ENCODE assay signal across 17 cellular contexts in the genomic region with DNA sequence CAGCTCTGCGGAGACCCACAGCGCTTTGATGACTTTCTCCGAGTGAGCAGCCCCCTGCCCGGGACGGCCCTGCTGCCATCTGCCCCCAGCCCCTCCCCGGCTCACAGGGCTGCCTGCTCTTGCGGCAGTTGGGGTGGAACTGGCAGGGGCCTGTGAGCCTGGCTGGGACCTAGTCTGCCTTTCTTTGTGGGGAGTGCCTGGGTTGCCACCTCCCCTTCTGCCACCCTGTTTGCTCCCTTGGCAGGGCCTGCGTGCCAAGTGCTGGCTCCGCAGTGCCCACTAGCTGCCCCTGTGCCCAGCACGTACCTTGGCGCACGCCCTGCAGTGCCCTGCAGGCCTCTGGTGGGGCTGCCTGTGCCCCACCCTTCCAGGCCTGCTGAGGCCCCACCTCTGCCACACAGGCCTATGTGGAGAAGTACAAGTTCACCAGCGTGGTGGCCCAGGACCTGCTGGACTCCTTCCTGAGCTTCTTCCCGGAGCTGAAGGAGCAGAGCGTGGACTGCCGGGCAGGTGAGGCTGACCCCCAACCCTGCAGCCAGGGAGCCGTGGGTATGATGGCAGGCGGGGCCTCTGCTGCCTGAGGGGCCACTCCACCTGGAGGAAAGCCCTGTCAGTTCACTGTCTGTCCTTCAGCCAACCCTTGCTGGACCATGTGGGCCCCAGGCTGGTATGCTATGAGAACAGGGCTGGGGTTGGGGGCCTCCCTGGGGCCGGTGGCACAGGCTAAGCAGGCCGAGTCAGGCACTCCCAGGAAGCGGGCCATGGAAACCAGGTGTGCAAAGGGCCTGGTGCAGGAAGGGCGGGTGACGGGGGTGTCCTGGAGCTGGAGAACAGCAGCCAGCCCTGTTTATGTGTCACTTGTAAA. TPM values are rescaled to one million over a fixed set of nuclear protein-coding genes. Genes with fewer than 3 reads are reported as not detected.
DNase-seq lines count a peak whose midpoint lies in the region; FAIRE-seq and TF ChIP-seq lines count a peak whose summit lies in the region.
"Had no signal": no experiment of that assay in that cellular context is flagged by ENCODE, and none has a peak within 500 bp of the region (broad histone marks: within the 10 kb centered on the region; RNA-seq: fewer than 3 reads in every experiment).

No MANE protein-coding gene starts in this region.

- FAIRE-seq in small intestine (lab: Jason Lieb, UNC) = no peak

- peaks cover 37% of the 10 kb centered on the region for H3K4me1 ChIP-seq in left ventricle myocardium inferior
- H3K4me1 ChIP-seq in spleen = peaks cover 14 to 54% (median 36%) of the 10 kb centered on the region in 6 donors
- peaks cover 4 to 6% of the 10 kb centered on the region in 2 donors for H3K4me1 ChIP-seq in small intestine (ENCODE audit: control insufficient read depth in 2 of 2, insufficient read depth in 1 of 2, low read depth in 1 of 2, low read length in 1 of 2)

- 87 to 90% (median 89%) methylated on average over 21 to 23 of the region's 23 CpGs for WGBS in spleen, 5 donors
- WGBS in small intestine, 3 donors = 84 to 89% (median 88%) methylated on average over 23 of the region's 23 CpGs

- TF ChIP-seq POLR2A in spleen (IDR thresholded peaks at IDR 0.05) = no peak

- intact Hi-C loops in left ventricle myocardium inferior (cut with micrococcal nuclease) = no loop called here
- intact Hi-C loops in spleen (cut with DNase I; ENCODE audit: low total_unique reads) = no loop called here

- H3K36me3 ChIP-seq in left ventricle myocardium inferior (peaks cover 55% of the 10 kb centered on the region), spleen (peaks cover 3 to 90% (median 65%) of the 10 kb centered on the region in 6 donors), small intestine (ENCODE audit: control insufficient read depth in 2 of 2, insufficient read depth in 2 of 2, low read length in 2 of 2) (peaks cover 7 to 20% of the 10 kb centered on the region in 2 donors)

- TF ChIP-seq CTCF in RWPE1 (conservative IDR thresholded peaks at IDR 0.05; ENCODE audit: low read depth) (no peak), left ventricle myocardium inferior (IDR thresholded peaks at IDR 0.05; ENCODE audit: borderline replicate concordance) (no peak), spleen (IDR thresholded peaks at IDR 0.05 in 8 of 11, conservative IDR thresholded peaks at IDR 0.05 in 3 of 11) (no peak)

- CTCF ChIA-PET in RWPE1 (lab: Yijun Ruan, JAX) = no interaction called here

- H3K4me3 ChIP-seq in left ventricle myocardium inferior = no peak overlapping the region
- H3K4me3 ChIP-seq in spleen = no peak overlapping the region
- H3K4me3 ChIP-seq in small intestine (ENCODE audit: low read depth in 1 of 2, low read length in 2 of 2) = no peak overlapping the region
- H3K4me3 ChIP-seq: cardiac muscle cell, upper lobe of left lung had no signal

- no peaks in the 10 kb centered on the region for H3K9me3 ChIP-seq in left ventricle myocardium inferior (replicated peaks)
- H3K9me3 ChIP-seq in spleen = no peaks in the 10 kb centered on the region
- no peaks in the 10 kb centered on the region for H3K9me3 ChIP-seq in small intestine (ENCODE audit: control insufficient read depth, low read depth)
- H3K9me3 ChIP-seq: upper lobe of left lung had no signal

- no peak for DNase-seq in RWPE1 (ENCODE audit: low spot score)
- DNase-seq in left ventricle myocardium inferior = peak; percentile 12
- peak; percentile 74 for DNase-seq in spleen
- DNase-seq in NCI-H2107 (lab: John Stamatoyannopoulos, UW) = no peak
- no peak for DNase-seq in small intestine
- no peak for DNase-seq in globus pallidus (ENCODE audit: low spot score)
- DNase-seq: activated CD4-positive, alpha-beta T cell treated with anti-CD3 and anti-CD28 coated beads, Interleukin-2, amount 10 ng/mL, durations not matched to agents 24 days and 14 days; activated naive CD4-positive, alpha-beta T cell treated with anti-CD3 and anti-CD28 coated beads, Interleukin-2, amount 50 U/mL, for 16 hours; endodermal cell; H9; islet precursor cell; NCI-H1436 treated with DMSO at 0.1 percent for 48 hours; NCI-H69 had no signal

- POLR2A ChIA-PET in RWPE1 (lab: Yijun Ruan, JAX; ENCODE audit: low non-redundant PET) = no interaction called here

- H3K27ac ChIP-seq in RWPE1 = peak overlapping the region; percentile 36
- no peak overlapping the region for H3K27ac ChIP-seq in left ventricle myocardium inferior (replicated peaks)
- H3K27ac ChIP-seq in spleen = no peak overlapping the region
- H3K27ac ChIP-seq in small intestine (ENCODE audit: low read depth in 1 of 2, low read length in 1 of 2) = no peak overlapping the region
- H3K27ac ChIP-seq: cardiac muscle cell, KMS-11, upper lobe of left lung had no signal

- H3K27me3 ChIP-seq in left ventricle myocardium inferior (ENCODE audit: low read depth) (no peaks in the 10 kb centered on the region), spleen (replicated peaks in 1 of 7) (no peaks in the 10 kb centered on the region), small intestine (ENCODE audit: control insufficient read depth in 2 of 2, insufficient read depth in 2 of 2, low read length in 2 of 2) (no peaks in the 10 kb centered on the region)
- H3K27me3 ChIP-seq: cardiac muscle cell, upper lobe of left lung had no signal

RNA-seq across cellular contexts. Expression of a gene that starts 7.0 kb away (rescaled TPM):
- total RNA-seq in left ventricle myocardium inferior (80.1 TPM), spleen (100 to 1,000 TPM in 2 of 7 donors, 10 to 100 TPM in 5; 57.2 to 116 (median 73.0) TPM)
- polyA plus RNA-seq in spleen (100 to 1,000 TPM in 2 of 3 donors, 10 to 100 TPM in 1; 79.8 to 165 (median 107) TPM), small intestine (100 to 1,000 TPM; 100 to 149 (median 131) TPM)

RNA-seq across cellular contexts. Expression of a gene that starts 11.2 kb away (rescaled TPM):
- 31.2 TPM for total RNA-seq in left ventricle myocardium inferior
- 10 to 100 TPM; 43.0 to 82.6 (median 59.4) TPM for total RNA-seq in spleen
- polyA plus RNA-seq in spleen = 10 to 100 TPM; 34.7 to 83.1 (median 66.1) TPM
- 10 to 100 TPM; 19.7 to 33.8 (median 32.9) TPM for polyA plus RNA-seq in small intestine

RNA-seq across cellular contexts. Expression of a gene that starts 15.2 kb away (rescaled TPM):
- total RNA-seq in left ventricle myocardium inferior = 19.3 TPM
- total RNA-seq in spleen = 10 to 100 TPM in 1 of 7 donors, 1 to 10 TPM in 6; 5.9 to 13.6 (median 7.1) TPM
- polyA plus RNA-seq in spleen = 1 to 10 TPM; 6.5 to 9.0 (median 7.9) TPM
- polyA plus RNA-seq in small intestine = 1 to 10 TPM; 1.8 to 7.0 (median 3.1) TPM

RNA-seq across cellular contexts. Expression of a gene that starts 17.5 kb away (rescaled TPM):
- total RNA-seq in left ventricle myocardium inferior = 4.0 TPM
- total RNA-seq in spleen = 10 to 100 TPM; 26.5 to 45.5 (median 30.1) TPM
- polyA plus RNA-seq in spleen = 10 to 100 TPM in 1 of 3 donors, 1 to 10 TPM in 2; 7.6 to 11.4 (median 8.1) TPM
- 1 to 10 TPM; 3.4 to 5.9 (median 5.9) TPM for polyA plus RNA-seq in small intestine

RNA-seq across cellular contexts. Expression of a gene that starts 49.9 kb away (rescaled TPM):
- 1.3 TPM for total RNA-seq in left ventricle myocardium inferior
- total RNA-seq in spleen = 10 to 100 TPM; 10.3 to 25.3 (median 18.7) TPM
- 10 to 100 TPM in 2 of 3 donors, 1 to 10 TPM in 1; 7.4 to 19.1 (median 17.8) TPM for polyA plus RNA-seq in spleen
- polyA plus RNA-seq in small intestine = 100 to 1,000 TPM in 2 of 3 donors, 10 to 100 TPM in 1; 75.5 to 367 (median 327) TPM
- polyA plus RNA-seq: fibroblast of lung had no signal

Comparison
In these comparisons a context has a peak if more than half of its experiments do, and no peak if none do; other contexts are left out.
1. DNase-seq: peak in left ventricle myocardium inferior (single experiment) and spleen (single experiment); none in RWPE1 (single experiment), NCI-H2107 (single experiment), small intestine (single experiment) and globus pallidus (single experiment).